ENCODE assay signal across 1 cellular context in the genomic region with DNA sequence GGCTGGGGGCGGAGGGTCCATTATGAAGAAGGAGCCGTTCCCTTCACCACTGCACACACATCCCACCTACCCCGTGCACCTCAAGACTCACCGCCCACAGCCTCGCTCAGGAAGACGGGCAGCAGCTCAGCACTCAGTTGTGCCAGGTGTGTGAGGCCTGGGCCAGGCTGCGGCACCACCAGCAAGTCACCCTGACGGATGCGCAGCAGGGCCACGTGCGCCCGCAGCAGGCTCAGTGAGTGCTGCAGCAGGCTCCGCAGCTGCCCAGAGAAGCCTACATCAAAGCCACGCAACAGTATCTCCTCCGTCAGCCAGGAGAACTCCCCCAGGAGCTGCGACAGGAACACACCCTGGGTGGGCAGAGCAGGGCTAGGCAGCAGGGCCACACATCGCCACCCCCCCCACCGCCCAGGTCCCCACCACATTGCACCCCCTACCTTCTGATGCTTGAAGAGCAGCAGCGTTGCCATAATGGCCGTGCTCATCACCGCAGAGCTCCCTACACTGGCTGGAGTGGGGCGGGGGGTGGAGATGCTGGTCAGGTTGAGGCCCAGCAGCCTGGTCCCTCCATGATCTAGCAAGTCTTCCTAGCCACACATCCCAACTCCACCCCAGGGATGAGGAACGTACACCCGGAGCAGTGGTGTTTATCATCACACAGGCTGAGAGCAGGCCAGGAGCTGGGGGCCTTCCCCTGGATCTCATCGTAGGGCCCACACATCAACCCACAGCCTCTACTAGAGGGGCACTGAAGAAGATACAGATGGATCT.
TF ChIP-seq lines count a peak whose summit lies in the region.

No MANE protein-coding gene starts in this region.

TF ChIP-seq in GM23338, 12 proteins besides CTCF, POLR2A, EP300 and RAD21:
- TF ChIP-seq, protein P1, sequence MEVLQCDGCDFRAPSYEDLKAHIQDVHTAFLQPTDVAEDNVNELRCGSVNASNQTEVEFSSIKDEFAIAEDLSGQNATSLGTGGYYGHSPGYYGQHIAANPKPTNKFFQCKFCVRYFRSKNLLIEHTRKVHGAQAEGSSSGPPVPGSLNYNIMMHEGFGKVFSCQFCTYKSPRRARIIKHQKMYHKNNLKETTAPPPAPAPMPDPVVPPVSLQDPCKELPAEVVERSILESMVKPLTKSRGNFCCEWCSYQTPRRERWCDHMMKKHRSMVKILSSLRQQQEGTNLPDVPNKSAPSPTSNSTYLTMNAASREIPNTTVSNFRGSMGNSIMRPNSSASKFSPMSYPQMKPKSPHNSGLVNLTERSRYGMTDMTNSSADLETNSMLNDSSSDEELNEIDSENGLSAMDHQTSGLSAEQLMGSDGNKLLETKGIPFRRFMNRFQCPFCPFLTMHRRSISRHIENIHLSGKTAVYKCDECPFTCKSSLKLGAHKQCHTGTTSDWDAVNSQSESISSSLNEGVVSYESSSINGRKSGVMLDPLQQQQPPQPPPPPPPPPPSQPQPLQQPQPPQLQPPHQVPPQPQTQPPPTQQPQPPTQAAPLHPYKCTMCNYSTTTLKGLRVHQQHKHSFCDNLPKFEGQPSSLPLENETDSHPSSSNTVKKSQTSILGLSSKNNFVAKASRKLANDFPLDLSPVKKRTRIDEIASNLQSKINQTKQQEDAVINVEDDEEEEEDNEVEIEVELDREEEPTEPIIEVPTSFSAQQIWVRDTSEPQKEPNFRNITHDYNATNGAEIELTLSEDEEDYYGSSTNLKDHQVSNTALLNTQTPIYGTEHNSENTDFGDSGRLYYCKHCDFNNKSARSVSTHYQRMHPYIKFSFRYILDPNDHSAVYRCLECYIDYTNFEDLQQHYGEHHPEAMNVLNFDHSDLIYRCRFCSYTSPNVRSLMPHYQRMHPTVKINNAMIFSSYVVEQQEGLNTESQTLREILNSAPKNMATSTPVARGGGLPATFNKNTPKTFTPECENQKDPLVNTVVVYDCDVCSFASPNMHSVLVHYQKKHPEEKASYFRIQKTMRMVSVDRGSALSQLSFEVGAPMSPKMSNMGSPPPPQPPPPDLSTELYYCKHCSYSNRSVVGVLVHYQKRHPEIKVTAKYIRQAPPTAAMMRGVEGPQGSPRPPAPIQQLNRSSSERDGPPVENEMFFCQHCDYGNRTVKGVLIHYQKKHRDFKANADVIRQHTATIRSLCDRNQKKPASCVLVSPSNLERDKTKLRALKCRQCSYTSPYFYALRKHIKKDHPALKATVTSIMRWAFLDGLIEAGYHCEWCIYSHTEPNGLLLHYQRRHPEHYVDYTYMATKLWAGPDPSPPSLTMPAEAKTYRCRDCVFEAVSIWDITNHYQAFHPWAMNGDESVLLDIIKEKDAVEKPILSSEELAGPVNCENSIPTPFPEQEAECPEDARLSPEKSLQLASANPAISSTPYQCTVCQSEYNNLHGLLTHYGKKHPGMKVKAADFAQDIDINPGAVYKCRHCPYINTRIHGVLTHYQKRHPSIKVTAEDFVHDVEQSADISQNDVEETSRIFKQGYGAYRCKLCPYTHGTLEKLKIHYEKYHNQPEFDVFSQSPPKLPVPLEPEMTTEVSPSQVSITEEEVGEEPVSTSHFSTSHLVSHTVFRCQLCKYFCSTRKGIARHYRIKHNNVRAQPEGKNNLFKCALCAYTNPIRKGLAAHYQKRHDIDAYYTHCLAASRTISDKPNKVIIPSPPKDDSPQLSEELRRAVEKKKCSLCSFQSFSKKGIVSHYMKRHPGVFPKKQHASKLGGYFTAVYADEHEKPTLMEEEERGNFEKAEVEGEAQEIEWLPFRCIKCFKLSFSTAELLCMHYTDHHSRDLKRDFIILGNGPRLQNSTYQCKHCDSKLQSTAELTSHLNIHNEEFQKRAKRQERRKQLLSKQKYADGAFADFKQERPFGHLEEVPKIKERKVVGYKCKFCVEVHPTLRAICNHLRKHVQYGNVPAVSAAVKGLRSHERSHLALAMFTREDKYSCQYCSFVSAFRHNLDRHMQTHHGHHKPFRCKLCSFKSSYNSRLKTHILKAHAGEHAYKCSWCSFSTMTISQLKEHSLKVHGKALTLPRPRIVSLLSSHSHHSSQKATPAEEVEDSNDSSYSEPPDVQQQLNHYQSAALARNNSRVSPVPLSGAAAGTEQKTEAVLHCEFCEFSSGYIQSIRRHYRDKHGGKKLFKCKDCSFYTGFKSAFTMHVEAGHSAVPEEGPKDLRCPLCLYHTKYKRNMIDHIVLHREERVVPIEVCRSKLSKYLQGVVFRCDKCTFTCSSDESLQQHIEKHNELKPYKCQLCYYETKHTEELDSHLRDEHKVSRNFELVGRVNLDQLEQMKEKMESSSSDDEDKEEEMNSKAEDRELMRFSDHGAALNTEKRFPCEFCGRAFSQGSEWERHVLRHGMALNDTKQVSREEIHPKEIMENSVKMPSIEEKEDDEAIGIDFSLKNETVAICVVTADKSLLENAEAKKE (CRISPR knock-in tag; IDR thresholded peaks at IDR 0.05): no peak
- TF ChIP-seq, protein P2, sequence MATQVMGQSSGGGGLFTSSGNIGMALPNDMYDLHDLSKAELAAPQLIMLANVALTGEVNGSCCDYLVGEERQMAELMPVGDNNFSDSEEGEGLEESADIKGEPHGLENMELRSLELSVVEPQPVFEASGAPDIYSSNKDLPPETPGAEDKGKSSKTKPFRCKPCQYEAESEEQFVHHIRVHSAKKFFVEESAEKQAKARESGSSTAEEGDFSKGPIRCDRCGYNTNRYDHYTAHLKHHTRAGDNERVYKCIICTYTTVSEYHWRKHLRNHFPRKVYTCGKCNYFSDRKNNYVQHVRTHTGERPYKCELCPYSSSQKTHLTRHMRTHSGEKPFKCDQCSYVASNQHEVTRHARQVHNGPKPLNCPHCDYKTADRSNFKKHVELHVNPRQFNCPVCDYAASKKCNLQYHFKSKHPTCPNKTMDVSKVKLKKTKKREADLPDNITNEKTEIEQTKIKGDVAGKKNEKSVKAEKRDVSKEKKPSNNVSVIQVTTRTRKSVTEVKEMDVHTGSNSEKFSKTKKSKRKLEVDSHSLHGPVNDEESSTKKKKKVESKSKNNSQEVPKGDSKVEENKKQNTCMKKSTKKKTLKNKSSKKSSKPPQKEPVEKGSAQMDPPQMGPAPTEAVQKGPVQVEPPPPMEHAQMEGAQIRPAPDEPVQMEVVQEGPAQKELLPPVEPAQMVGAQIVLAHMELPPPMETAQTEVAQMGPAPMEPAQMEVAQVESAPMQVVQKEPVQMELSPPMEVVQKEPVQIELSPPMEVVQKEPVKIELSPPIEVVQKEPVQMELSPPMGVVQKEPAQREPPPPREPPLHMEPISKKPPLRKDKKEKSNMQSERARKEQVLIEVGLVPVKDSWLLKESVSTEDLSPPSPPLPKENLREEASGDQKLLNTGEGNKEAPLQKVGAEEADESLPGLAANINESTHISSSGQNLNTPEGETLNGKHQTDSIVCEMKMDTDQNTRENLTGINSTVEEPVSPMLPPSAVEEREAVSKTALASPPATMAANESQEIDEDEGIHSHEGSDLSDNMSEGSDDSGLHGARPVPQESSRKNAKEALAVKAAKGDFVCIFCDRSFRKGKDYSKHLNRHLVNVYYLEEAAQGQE (IDR thresholded peaks at IDR 0.05; ENCODE audit: unreplicated experiment): no peak
- TF ChIP-seq JUNB (IDR thresholded peaks at IDR 0.05; ENCODE audit: unreplicated experiment): no peak
- no peak for TF ChIP-seq STAT1 (IDR thresholded peaks at IDR 0.05; ENCODE audit: unreplicated experiment)
- TF ChIP-seq, protein P3, sequence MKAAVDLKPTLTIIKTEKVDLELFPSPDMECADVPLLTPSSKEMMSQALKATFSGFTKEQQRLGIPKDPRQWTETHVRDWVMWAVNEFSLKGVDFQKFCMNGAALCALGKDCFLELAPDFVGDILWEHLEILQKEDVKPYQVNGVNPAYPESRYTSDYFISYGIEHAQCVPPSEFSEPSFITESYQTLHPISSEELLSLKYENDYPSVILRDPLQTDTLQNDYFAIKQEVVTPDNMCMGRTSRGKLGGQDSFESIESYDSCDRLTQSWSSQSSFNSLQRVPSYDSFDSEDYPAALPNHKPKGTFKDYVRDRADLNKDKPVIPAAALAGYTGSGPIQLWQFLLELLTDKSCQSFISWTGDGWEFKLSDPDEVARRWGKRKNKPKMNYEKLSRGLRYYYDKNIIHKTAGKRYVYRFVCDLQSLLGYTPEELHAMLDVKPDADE (IDR thresholded peaks at IDR 0.05): no peak
- no peak for TF ChIP-seq EZH2 (IDR thresholded peaks at IDR 0.05; ENCODE audit: low read depth, unreplicated experiment)
- no peak for TF ChIP-seq CREB1 (CRISPR knock-in tag; IDR thresholded peaks at IDR 0.05; ENCODE audit: low read depth)
- no peak for TF ChIP-seq NANOG (IDR thresholded peaks at IDR 0.05; ENCODE audit: borderline replicate concordance)
- TF ChIP-seq POLR2AphosphoS5 (IDR thresholded peaks at IDR 0.05; ENCODE audit: low read depth): no peak
- no peak for TF ChIP-seq ZNF114 (CRISPR knock-in tag; IDR thresholded peaks at IDR 0.05)
- no peak for TF ChIP-seq EZH2phosphoT487 (IDR thresholded peaks at IDR 0.05; ENCODE audit: unreplicated experiment)
- TF ChIP-seq ZNF331 (CRISPR knock-in tag; IDR thresholded peaks at IDR 0.05; ENCODE audit: low read depth): no peak
